ENCODE assay signal across 1 cellular context in the genomic region with DNA sequence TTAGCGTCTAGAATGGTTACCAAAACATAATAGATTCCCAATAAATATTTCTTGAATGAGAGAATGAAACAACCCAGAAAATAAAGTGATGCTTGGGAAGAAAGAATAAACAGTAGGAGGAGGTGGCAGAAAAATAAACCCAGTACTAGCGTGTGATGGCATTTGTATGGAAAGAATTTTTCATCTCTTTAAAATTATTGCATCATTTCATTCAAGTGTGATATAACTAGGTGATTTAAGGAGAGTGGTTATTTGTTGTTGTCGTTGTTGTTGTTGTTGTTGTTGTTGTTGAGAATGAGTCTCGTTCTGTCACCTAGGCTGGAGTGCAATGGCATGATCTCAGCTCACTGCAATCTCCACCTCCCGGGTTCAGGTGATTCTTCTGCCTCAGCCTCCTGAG.
TF ChIP-seq lines count a peak whose summit lies in the region.

No MANE protein-coding gene starts in this region.

TF ChIP-seq in K562, 482 proteins besides CTCF, POLR2A, EP300 and RAD21 (continued from another document):
- TF ChIP-seq, protein P1, sequence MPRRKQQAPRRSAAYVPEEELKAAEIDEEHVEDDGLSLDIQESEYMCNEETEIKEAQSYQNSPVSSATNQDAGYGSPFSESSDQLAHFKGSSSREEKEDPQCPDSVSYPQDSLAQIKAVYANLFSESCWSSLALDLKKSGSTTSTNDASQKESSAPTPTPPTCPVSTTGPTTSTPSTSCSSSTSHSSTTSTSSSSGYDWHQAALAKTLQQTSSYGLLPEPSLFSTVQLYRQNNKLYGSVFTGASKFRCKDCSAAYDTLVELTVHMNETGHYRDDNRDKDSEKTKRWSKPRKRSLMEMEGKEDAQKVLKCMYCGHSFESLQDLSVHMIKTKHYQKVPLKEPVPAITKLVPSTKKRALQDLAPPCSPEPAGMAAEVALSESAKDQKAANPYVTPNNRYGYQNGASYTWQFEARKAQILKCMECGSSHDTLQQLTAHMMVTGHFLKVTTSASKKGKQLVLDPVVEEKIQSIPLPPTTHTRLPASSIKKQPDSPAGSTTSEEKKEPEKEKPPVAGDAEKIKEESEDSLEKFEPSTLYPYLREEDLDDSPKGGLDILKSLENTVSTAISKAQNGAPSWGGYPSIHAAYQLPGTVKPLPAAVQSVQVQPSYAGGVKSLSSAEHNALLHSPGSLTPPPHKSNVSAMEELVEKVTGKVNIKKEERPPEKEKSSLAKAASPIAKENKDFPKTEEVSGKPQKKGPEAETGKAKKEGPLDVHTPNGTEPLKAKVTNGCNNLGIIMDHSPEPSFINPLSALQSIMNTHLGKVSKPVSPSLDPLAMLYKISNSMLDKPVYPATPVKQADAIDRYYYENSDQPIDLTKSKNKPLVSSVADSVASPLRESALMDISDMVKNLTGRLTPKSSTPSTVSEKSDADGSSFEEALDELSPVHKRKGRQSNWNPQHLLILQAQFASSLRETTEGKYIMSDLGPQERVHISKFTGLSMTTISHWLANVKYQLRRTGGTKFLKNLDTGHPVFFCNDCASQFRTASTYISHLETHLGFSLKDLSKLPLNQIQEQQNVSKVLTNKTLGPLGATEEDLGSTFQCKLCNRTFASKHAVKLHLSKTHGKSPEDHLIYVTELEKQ (CRISPR knock-in tag; IDR thresholded peaks at IDR 0.05) = no peak
- TF ChIP-seq CEBPG (CRISPR knock-in tag; IDR thresholded peaks at IDR 0.05) (no peak), CEBPG (tag; conservative IDR thresholded peaks at IDR 0.05 in 1 of 2, IDR thresholded peaks at IDR 0.05 in 1 of 2) (peak in 1 of 2 experiments; percentile 83; a peak in 2 of 4 replicates), PTRF (tag; IDR thresholded peaks at IDR 0.05) (no peak), PHF21A (IDR thresholded peaks at IDR 0.05; ENCODE audit: borderline replicate concordance, low read depth) (no peak), PHB (CRISPR knock-in tag; IDR thresholded peaks at IDR 0.05) (no peak), STAT5B (CRISPR knock-in tag; IDR thresholded peaks at IDR 0.05) (no peak), RCOR1 (IDR thresholded peaks at IDR 0.05; ENCODE audit: borderline replicate concordance in 1 of 2, low read depth in 2 of 2, low read length in 2 of 2) (no peak), ZKSCAN1 (IDR thresholded peaks at IDR 0.05; ENCODE audit: low read depth, low read length) (no peak), ZNF347 (CRISPR knock-in tag; IDR thresholded peaks at IDR 0.05; ENCODE audit: low read depth) (no peak), SIN3B (IDR thresholded peaks at IDR 0.05; ENCODE audit: low read depth) (no peak), ZC3H11A (IDR thresholded peaks at IDR 0.05; ENCODE audit: low read depth, low read length) (no peak), CEBPB (tag; IDR thresholded peaks at IDR 0.05) (peak; percentile 60), RAD51 (IDR thresholded peaks at IDR 0.05; ENCODE audit: borderline replicate concordance, low read depth) (no peak)
- TF ChIP-seq, protein P2, sequence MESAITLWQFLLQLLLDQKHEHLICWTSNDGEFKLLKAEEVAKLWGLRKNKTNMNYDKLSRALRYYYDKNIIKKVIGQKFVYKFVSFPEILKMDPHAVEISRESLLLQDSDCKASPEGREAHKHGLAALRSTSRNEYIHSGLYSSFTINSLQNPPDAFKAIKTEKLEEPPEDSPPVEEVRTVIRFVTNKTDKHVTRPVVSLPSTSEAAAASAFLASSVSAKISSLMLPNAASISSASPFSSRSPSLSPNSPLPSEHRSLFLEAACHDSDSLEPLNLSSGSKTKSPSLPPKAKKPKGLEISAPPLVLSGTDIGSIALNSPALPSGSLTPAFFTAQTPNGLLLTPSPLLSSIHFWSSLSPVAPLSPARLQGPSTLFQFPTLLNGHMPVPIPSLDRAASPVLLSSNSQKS (CRISPR knock-in tag; IDR thresholded peaks at IDR 0.05) = no peak
- TF ChIP-seq, protein P3, sequence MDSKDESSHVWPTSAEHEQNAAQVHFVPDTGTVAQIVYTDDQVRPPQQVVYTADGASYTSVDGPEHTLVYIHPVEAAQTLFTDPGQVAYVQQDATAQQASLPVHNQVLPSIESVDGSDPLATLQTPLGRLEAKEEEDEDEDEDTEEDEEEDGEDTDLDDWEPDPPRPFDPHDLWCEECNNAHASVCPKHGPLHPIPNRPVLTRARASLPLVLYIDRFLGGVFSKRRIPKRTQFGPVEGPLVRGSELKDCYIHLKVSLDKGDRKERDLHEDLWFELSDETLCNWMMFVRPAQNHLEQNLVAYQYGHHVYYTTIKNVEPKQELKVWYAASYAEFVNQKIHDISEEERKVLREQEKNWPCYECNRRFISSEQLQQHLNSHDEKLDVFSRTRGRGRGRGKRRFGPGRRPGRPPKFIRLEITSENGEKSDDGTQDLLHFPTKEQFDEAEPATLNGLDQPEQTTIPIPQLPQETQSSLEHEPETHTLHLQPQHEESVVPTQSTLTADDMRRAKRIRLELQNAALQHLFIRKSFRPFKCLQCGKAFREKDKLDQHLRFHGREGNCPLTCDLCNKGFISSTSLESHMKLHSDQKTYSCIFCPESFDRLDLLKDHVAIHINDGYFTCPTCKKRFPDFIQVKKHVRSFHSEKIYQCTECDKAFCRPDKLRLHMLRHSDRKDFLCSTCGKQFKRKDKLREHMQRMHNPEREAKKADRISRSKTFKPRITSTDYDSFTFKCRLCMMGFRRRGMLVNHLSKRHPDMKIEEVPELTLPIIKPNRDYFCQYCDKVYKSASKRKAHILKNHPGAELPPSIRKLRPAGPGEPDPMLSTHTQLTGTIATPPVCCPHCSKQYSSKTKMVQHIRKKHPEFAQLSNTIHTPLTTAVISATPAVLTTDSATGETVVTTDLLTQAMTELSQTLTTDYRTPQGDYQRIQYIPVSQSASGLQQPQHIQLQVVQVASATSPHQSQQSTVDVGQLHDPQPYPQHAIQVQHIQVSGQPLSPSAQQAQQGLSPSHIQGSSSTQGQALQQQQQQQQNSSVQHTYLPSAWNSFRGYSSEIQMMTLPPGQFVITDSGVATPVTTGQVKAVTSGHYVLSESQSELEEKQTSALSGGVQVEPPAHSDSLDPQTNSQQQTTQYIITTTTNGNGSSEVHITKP (IDR thresholded peaks at IDR 0.05; ENCODE audit: partially characterized antibody) = no peak
- TF ChIP-seq, protein P4, sequence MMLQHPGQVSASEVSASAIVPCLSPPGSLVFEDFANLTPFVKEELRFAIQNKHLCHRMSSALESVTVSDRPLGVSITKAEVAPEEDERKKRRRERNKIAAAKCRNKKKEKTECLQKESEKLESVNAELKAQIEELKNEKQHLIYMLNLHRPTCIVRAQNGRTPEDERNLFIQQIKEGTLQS (IDR thresholded peaks at IDR 0.05) = peak; percentile 63; the same call in 1 of the 2 replicates
- TF ChIP-seq, protein P4 (CRISPR knock-in tag; conservative IDR thresholded peaks at IDR 0.05) = no peak
